ENCODE assay signal across 18 cellular contexts in the genomic region with DNA sequence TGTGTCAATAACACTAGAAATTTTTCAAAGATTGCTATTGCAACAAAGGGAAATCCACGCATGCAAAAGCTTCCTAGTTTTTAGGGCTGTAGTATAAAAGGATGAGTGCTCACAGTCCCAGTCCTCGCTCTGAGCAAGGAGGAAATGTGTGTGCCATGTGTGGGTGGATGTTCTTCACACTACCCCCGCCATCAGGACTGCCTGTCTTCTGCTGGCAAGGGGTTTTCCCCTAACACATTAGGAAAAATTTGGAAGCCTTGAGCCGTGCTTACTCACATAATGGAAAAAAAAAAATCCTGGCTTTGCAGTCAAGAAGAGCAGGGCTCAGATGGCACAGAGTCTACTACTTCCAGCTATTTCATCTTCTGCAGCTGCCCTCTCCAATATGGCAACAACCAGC.
A peak's percentile ranks its signal among the peaks of the same experiment; 100 is the strongest.
DNase-seq lines count a peak whose midpoint lies in the region; TF ChIP-seq lines count a peak whose summit lies in the region.
"Had no signal": no experiment of that assay in that cellular context is flagged by ENCODE, and none has a peak within 500 bp of the region (broad histone marks: within the 10 kb centered on the region; RNA-seq: fewer than 3 reads in every experiment).

No MANE protein-coding gene starts in this region.

- TF ChIP-seq EP300 in esophagus muscularis mucosa (IDR thresholded peaks at IDR 0.05): no peak

- H4K8ac ChIP-seq in neuronal stem cell (ENCODE audit: low read depth, low read length): no peak overlapping the region

- H3K4me2 ChIP-seq in neuronal stem cell (ENCODE audit: insufficient read depth, low read length, poor library complexity, severe bottlenecking): no peak overlapping the region

- H3K79me1 ChIP-seq in neuronal stem cell (ENCODE audit: low read depth, low read length): no peaks in the 10 kb centered on the region

- TF ChIP-seq CTCF in esophagus muscularis mucosa (IDR thresholded peaks at IDR 0.05) (no peak), GM20000 (IDR thresholded peaks at IDR 0.05; ENCODE audit: extremely low read depth, missing control alignments) (no peak)

- H2BK5ac ChIP-seq in neuronal stem cell (ENCODE audit: low read length): no peak overlapping the region

- intact Hi-C loops in esophagus muscularis mucosa (cut with DNase I): no loop called here

- no peak overlapping the region for H3K4me3 ChIP-seq in esophagus muscularis mucosa
- no peak overlapping the region for H3K4me3 ChIP-seq in neuronal stem cell (ENCODE audit: low read length in 2 of 2)
- H3K4me3 ChIP-seq: adrenal gland, tibial artery had no signal

- no peak overlapping the region for H3K14ac ChIP-seq in neuronal stem cell (ENCODE audit: low read length)

- no peak overlapping the region for H2BK15ac ChIP-seq in neuronal stem cell (ENCODE audit: low read length)

- DNase-seq in AG08395 (ENCODE audit: low spot score): peak; percentile 62
- peak; percentile 56 for DNase-seq in GM03348 (ENCODE audit: low spot score)
- DNase-seq in esophagus muscularis mucosa (ENCODE audit: extremely low spot score): peak; percentile 84
- no peak for DNase-seq in neuronal stem cell (ENCODE audit: low spot score)
- DNase-seq in NCI-H2196 (lab: John Stamatoyannopoulos, UW; ENCODE audit: unreplicated experiment): no peak
- no peak for DNase-seq in MV-4-11 (lab: John Stamatoyannopoulos, UW)
- no peak for DNase-seq in NCI-H1048 (lab: John Stamatoyannopoulos, UW)
- no peak for DNase-seq in GM20000 (ENCODE audit: low spot score)
- DNase-seq: activated CD4-positive, alpha-beta T cell treated with anti-CD3 and anti-CD28 coated beads, Interleukin-2, amount 10 ng/mL, durations not matched to agents 7 days and 5 days; activated CD8-positive, alpha-beta memory T cell treated with anti-CD3 and anti-CD28 coated beads, Interleukin-2, amount 50 U/mL, for 48 hours; activated effector memory CD4-positive, alpha-beta T cell treated with anti-CD3 and anti-CD28 coated beads, Interleukin-2, amount 50 U/mL, for 16 hours; Calu3; central memory CD4-positive, alpha-beta T cell; effector CD4-positive, alpha-beta T cell; SW 1271 had no signal

- no peak overlapping the region for H2BK120ac ChIP-seq in neuronal stem cell (ENCODE audit: low read depth, low read length)

- H2AK5ac ChIP-seq in neuronal stem cell (ENCODE audit: low read depth, low read length): no peak overlapping the region

- H2BK12ac ChIP-seq in neuronal stem cell (ENCODE audit: low read length): no peak overlapping the region

- no peak overlapping the region for H3K23ac ChIP-seq in neuronal stem cell (ENCODE audit: low read depth, low read length, poor library complexity)

- H3K9me3 ChIP-seq in esophagus muscularis mucosa: no peaks in the 10 kb centered on the region
- no peaks in the 10 kb centered on the region for H3K9me3 ChIP-seq in neuronal stem cell (replicated peaks in 1 of 2; ENCODE audit: control insufficient read depth in 2 of 2, insufficient read depth in 1 of 2, low read depth in 1 of 2, low read length in 2 of 2)
- H3K9me3 ChIP-seq: adrenal gland, tibial artery had no signal

- H4K91ac ChIP-seq in neuronal stem cell (ENCODE audit: low read depth, low read length, poor library complexity): no peak overlapping the region

- no peak overlapping the region for H3K9ac ChIP-seq in neuronal stem cell (ENCODE audit: low read depth, low read length, poor library complexity)

- TF ChIP-seq POLR2A in esophagus muscularis mucosa (IDR thresholded peaks at IDR 0.05; ENCODE audit: low read depth): no peak

- H3K4ac ChIP-seq in neuronal stem cell (ENCODE audit: low read length): no peak overlapping the region

- H3K36me3 ChIP-seq in esophagus muscularis mucosa (no peaks in the 10 kb centered on the region), neuronal stem cell (replicated peaks in 1 of 2; ENCODE audit: control insufficient read depth in 2 of 2, insufficient read depth in 2 of 2, low read length in 2 of 2) (no peaks in the 10 kb centered on the region)
- H3K36me3 ChIP-seq: adrenal gland, tibial artery had no signal

- H3K27me3 ChIP-seq in esophagus muscularis mucosa (no peaks in the 10 kb centered on the region), neuronal stem cell (ENCODE audit: control insufficient read depth in 3 of 3, insufficient read depth in 3 of 3, low read depth in 1 of 3, low read length in 3 of 3) (no peaks in the 10 kb centered on the region)
- H3K27me3 ChIP-seq: adrenal gland, tibial artery had no signal

- H3K18ac ChIP-seq in neuronal stem cell (ENCODE audit: low read length): no peak overlapping the region

- H3K4me1 ChIP-seq in esophagus muscularis mucosa (peaks cover 0 to 12% (median 9%) of the 10 kb centered on the region in 4 donors), neuronal stem cell (ENCODE audit: control insufficient read depth in 2 of 2, insufficient read depth in 1 of 2, low read depth in 1 of 2, low read length in 2 of 2) (peaks cover 1 to 5% of the 10 kb centered on the region in 2 donors)
- H3K4me1 ChIP-seq: adrenal gland had no signal

- peak overlapping the region; percentile 49 for H2AFZ ChIP-seq in neuronal stem cell (ENCODE audit: low read length)

- WGBS in esophagus muscularis mucosa: 40% methylated on average over 4 of the region's 4 CpGs
- no CpG with 5 or more reads among the region's 4 CpGs for WGBS in neuronal stem cell (ENCODE audit: extremely low coverage in 2 of 2, insufficient read length in 2 of 2, insufficient replicate concordance in 1 of 2), 2 donors

- no peak overlapping the region for H3K27ac ChIP-seq in esophagus muscularis mucosa (replicated peaks in 1 of 4)
- H3K27ac ChIP-seq in neuronal stem cell (replicated peaks; ENCODE audit: low read length): no peak overlapping the region
- H3K27ac ChIP-seq: adrenal gland, RWPE1 had no signal

Comparison
In these comparisons a context has a peak if more than half of its experiments do, and no peak if none do; other contexts are left out.
1. DNase-seq: peak in AG08395 (single experiment), GM03348 (single experiment) and esophagus muscularis mucosa (single experiment); none in neuronal stem cell (single experiment), NCI-H2196 (single experiment), MV-4-11 (single experiment), NCI-H1048 (single experiment) and GM20000 (single experiment).